ENCODE assay signal across 18 cellular contexts in the genomic region with DNA sequence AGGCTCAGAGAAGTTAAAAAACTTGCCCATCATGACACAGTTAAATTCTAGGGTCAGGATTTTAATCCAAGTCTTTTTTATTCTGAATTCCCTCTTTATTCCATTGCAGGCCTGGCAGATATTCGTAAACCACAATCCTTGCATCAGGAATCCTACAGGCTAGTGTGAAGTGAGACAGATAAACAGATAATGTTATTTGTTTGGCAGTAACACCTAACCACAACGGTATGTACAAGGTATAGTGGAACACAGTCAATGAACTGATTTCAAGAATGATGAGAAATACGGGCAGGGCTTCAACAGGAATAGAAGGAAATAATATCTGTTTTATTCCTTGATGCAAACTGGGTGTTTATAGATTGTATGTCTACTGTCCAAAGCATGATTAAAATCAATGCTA. TPM values are rescaled to one million over a fixed set of nuclear protein-coding genes. Genes with fewer than 3 reads are reported as not detected.
DNase-seq lines count a peak whose midpoint lies in the region; ATAC-seq, FAIRE-seq and TF ChIP-seq lines count a peak whose summit lies in the region.
"Had no signal": no experiment of that assay in that cellular context is flagged by ENCODE, and none has a peak within 500 bp of the region (broad histone marks: within the 10 kb centered on the region; RNA-seq: fewer than 3 reads in every experiment).

No MANE protein-coding gene starts in this region.

- in situ Hi-C loops in T47D (cut with HindIII; ENCODE audit: low pct_unique_long_range_greater_than_20kb, low sequenced_read_pairs) = no loop called here

- no peak for FAIRE-seq in bronchial epithelial cell (lab: Jason Lieb, UNC)
- FAIRE-seq: GM12892 had no signal

- H3F3A ChIP-seq in PC-3 (ENCODE audit: low read length, unreplicated experiment) = no peaks in the 10 kb centered on the region

- POLR2A ChIA-PET in MCF 10A (lab: Yijun Ruan, JAX) = no interaction called here
- POLR2A ChIA-PET in PC-3 (lab: Charles Lee; ENCODE audit: unreplicated experiment) = no interaction called here

- H3K9ac ChIP-seq in PC-3 (ENCODE audit: low read length) (no peak overlapping the region), mesendoderm (ENCODE audit: low read length) (no peak overlapping the region)
- H3K9ac ChIP-seq: BLaER1 had no signal

- H3K4me1 Mint-ChIP-seq in MCF 10A (ENCODE audit: insufficient read depth, unreplicated experiment) = peaks cover 5% of the 10 kb centered on the region
- H3K4me1 Mint-ChIP-seq in stimulated activated naive B cell treated with anti-CD40 and anti-IgM and Interleukin-4, amounts not matched to agents 10 μg/mL and 1 μg/mL and 100 μg/mL, for 72 hours = no peaks in the 10 kb centered on the region
- H3K4me1 Mint-ChIP-seq: CD8-positive, alpha-beta memory T cell had no signal

- H2AFZ ChIP-seq in PC-3 (ENCODE audit: low read length) = no peak overlapping the region
- H2AFZ ChIP-seq: GM23338 had no signal

- peak; percentile 81 for ATAC-seq in PC-3
- ATAC-seq in stimulated activated naive B cell treated with anti-CD40 and anti-IgM and Interleukin-4, amounts not matched to agents 10 μg/mL and 1 μg/mL and 100 μg/mL, for 72 hours (replicated peaks) = no peak
- ATAC-seq: GM23338 had no signal

- H3K79me1 ChIP-seq in mesendoderm (ENCODE audit: low read length) = no peaks in the 10 kb centered on the region

- H4K20me1 ChIP-seq in PC-3 (ENCODE audit: low read length) = no peaks in the 10 kb centered on the region
- H4K20me1 ChIP-seq: BLaER1 had no signal

- peaks cover 20% of the 10 kb centered on the region for H3K27me3 ChIP-seq in PC-3 (ENCODE audit: low read length)
- no peaks in the 10 kb centered on the region for H3K27me3 ChIP-seq in bronchial epithelial cell (ENCODE audit: control insufficient read depth, insufficient read depth, low read length)
- no peaks in the 10 kb centered on the region for H3K27me3 ChIP-seq in mesendoderm (ENCODE audit: insufficient read depth, low read length, poor library complexity)
- H3K27me3 ChIP-seq: BLaER1 had no signal

- no peak overlapping the region for H2BK5ac ChIP-seq in mesendoderm (ENCODE audit: low read length)

- no peak overlapping the region for H2BK15ac ChIP-seq in mesendoderm (replicated peaks; ENCODE audit: low read depth)

- no peaks in the 10 kb centered on the region for H3K9me2 ChIP-seq in PC-3 (replicated peaks; ENCODE audit: low read length)

- H3K4ac ChIP-seq in mesendoderm (ENCODE audit: low read depth, low read length) = no peak overlapping the region

- no peak for TF ChIP-seq CTCF in MCF 10A (IDR thresholded peaks at IDR 0.05; ENCODE audit: unreplicated experiment)
- no peak for TF ChIP-seq CTCF in PC-3 (conservative IDR thresholded peaks at IDR 0.05; ENCODE audit: low read depth, low read length)
- TF ChIP-seq CTCF in bronchial epithelial cell (IDR thresholded peaks at IDR 0.05; ENCODE audit: insufficient read depth, low read length, severe bottlenecking) = no peak
- TF ChIP-seq CTCF in coronary artery (IDR thresholded peaks at IDR 0.05) = no peak

- DNase-seq in T47D (ENCODE audit: low read depth in 1 of 2, low spot score in 1 of 2) = peak; percentile 45 to 83
- DNase-seq in MCF 10A (ENCODE audit: unreplicated experiment) = no peak
- peak; percentile 70 for DNase-seq in PC-3
- DNase-seq in bronchial epithelial cell (ENCODE audit: low read depth) = peak; percentile 48
- peak; percentile 66 for DNase-seq in mesendoderm
- no peak for DNase-seq in stimulated activated naive B cell treated with anti-CD40 and anti-IgM and Interleukin-4, amounts not matched to agents 10 μg/mL and 1 μg/mL and 100 μg/mL, for 72 hours
- no peak for DNase-seq in coronary artery (ENCODE audit: low spot score)
- DNase-seq in LoVo (ENCODE audit: low spot score) = no peak
- DNase-seq: 8988T; AML-193; Caco-2; CD8-positive, alpha-beta memory T cell; DND-41; GDM1; H7 had no signal

- intact Hi-C loops in MCF 10A (cut with micrococcal nuclease) = no loop called here
- intact Hi-C loops in PC-3 (cut with micrococcal nuclease) = no loop called here

- H3K18ac ChIP-seq in mesendoderm (ENCODE audit: low read length) = no peak overlapping the region

- H4K5ac ChIP-seq in mesendoderm (ENCODE audit: low read length) = no peak overlapping the region

- H3K79me2 ChIP-seq in PC-3 (ENCODE audit: low read length) (no peaks in the 10 kb centered on the region), mesendoderm (ENCODE audit: control insufficient read depth, insufficient read depth, low read length) (no peaks in the 10 kb centered on the region)

- H3K36me3 ChIP-seq in PC-3 (ENCODE audit: low read depth, low read length) (no peaks in the 10 kb centered on the region), bronchial epithelial cell (ENCODE audit: control insufficient read depth, insufficient read depth, low read length) (no peaks in the 10 kb centered on the region), mesendoderm (ENCODE audit: control insufficient read depth, insufficient read depth, low read length) (no peaks in the 10 kb centered on the region)
- H3K36me3 ChIP-seq: BLaER1 had no signal

- no peak overlapping the region for H3K56ac ChIP-seq in mesendoderm (ENCODE audit: low read length)

- no CpG with 5 or more reads among the region's 3 CpGs for WGBS in mesendoderm (ENCODE audit: extremely low coverage, insufficient coverage, low lambda C conversion rate)

- H3K23ac ChIP-seq in mesendoderm (ENCODE audit: low read length) = no peak overlapping the region

- H2BK120ac ChIP-seq in mesendoderm (ENCODE audit: low read depth, low read length) = no peak overlapping the region

- CTCF ChIA-PET in MCF 10A (lab: Yijun Ruan, JAX) = interaction anchor here (0.9 kb wide), 1 partner anchor 21 kb away, joined by 5 read pairs; no protein-coding TSS in a partner anchor
- CTCF ChIA-PET in PC-3 (lab: Charles Lee) = no interaction called here

- H2AK5ac ChIP-seq in mesendoderm (ENCODE audit: low read length) = no peak overlapping the region

- H3K9me3 Mint-ChIP-seq in MCF 10A (ENCODE audit: unreplicated experiment) = no peaks in the 10 kb centered on the region
- H3K9me3 Mint-ChIP-seq in stimulated activated naive B cell treated with anti-CD40 and anti-IgM and Interleukin-4, amounts not matched to agents 10 μg/mL and 1 μg/mL and 100 μg/mL, for 72 hours = peaks cover 0 to 2% of the 10 kb centered on the region in 2 donors
- H3K9me3 Mint-ChIP-seq: CD8-positive, alpha-beta memory T cell; GM23338 had no signal

- no peaks in the 10 kb centered on the region for H3K9me3 ChIP-seq in PC-3 (ENCODE audit: low read length)
- H3K9me3 ChIP-seq: BLaER1 had no signal

- H3K4me3 Mint-ChIP-seq in MCF 10A (ENCODE audit: unreplicated experiment) = no peak overlapping the region
- no peak overlapping the region for H3K4me3 Mint-ChIP-seq in stimulated activated naive B cell treated with anti-CD40 and anti-IgM and Interleukin-4, amounts not matched to agents 10 μg/mL and 1 μg/mL and 100 μg/mL, for 72 hours
- H3K4me3 Mint-ChIP-seq: CD8-positive, alpha-beta memory T cell; GM23338 had no signal

- H3K36me3 Mint-ChIP-seq in MCF 10A (ENCODE audit: insufficient read depth, unreplicated experiment) = no peaks in the 10 kb centered on the region
- H3K36me3 Mint-ChIP-seq in stimulated activated naive B cell treated with anti-CD40 and anti-IgM and Interleukin-4, amounts not matched to agents 10 μg/mL and 1 μg/mL and 100 μg/mL, for 72 hours = no peaks in the 10 kb centered on the region
- H3K36me3 Mint-ChIP-seq: CD8-positive, alpha-beta memory T cell had no signal

- H3K27ac ChIP-seq in PC-3 (ENCODE audit: low read length) (no peak overlapping the region), mesendoderm (ENCODE audit: low read depth, low read length) (no peak overlapping the region), coronary artery (no peak overlapping the region)
- H3K27ac ChIP-seq: BLaER1 had no signal

- H4K8ac ChIP-seq in mesendoderm (ENCODE audit: low read depth, low read length) = no peak overlapping the region

- H3K4me1 ChIP-seq in PC-3 (ENCODE audit: insufficient read depth, low read length) (peaks cover 12% of the 10 kb centered on the region), mesendoderm (ENCODE audit: control insufficient read depth, low read depth, low read length) (peaks cover 3% of the 10 kb centered on the region)
- H3K4me1 ChIP-seq: BLaER1 had no signal

- H3K27me3 Mint-ChIP-seq in MCF 10A (ENCODE audit: insufficient read depth, unreplicated experiment) = peaks cover 9% of the 10 kb centered on the region
- H3K27me3 Mint-ChIP-seq in stimulated activated naive B cell treated with anti-CD40 and anti-IgM and Interleukin-4, amounts not matched to agents 10 μg/mL and 1 μg/mL and 100 μg/mL, for 72 hours = peaks cover 13 to 27% of the 10 kb centered on the region in 2 donors

- H3K27ac Mint-ChIP-seq in MCF 10A (ENCODE audit: low read depth, unreplicated experiment) = no peak overlapping the region
- no peak overlapping the region for H3K27ac Mint-ChIP-seq in stimulated activated naive B cell treated with anti-CD40 and anti-IgM and Interleukin-4, amounts not matched to agents 10 μg/mL and 1 μg/mL and 100 μg/mL, for 72 hours
- H3K27ac Mint-ChIP-seq: CD8-positive, alpha-beta memory T cell; GM23338 had no signal

- BruUV-seq in MCF 10A (replicated peaks; lab: Mats Ljungman, UMichigan) (no TSS peak), PC-3 (replicated peaks; lab: Mats Ljungman, UMichigan) (no TSS peak)

- H3K4me2 ChIP-seq in PC-3 (ENCODE audit: low read length) (no peak overlapping the region), mesendoderm (ENCODE audit: low read length) (no peak overlapping the region)
- H3K4me2 ChIP-seq: BLaER1, GM23338 had no signal

- no peak overlapping the region for H3K4me3 ChIP-seq in PC-3 (ENCODE audit: low read length)
- H3K4me3 ChIP-seq in bronchial epithelial cell (ENCODE audit: low read depth, low read length) = no peak overlapping the region
- H3K4me3 ChIP-seq in mesendoderm (ENCODE audit: low read length) = no peak overlapping the region
- no peak overlapping the region for H3K4me3 ChIP-seq in coronary artery
- H3K4me3 ChIP-seq: BLaER1, GM23338 had no signal

RNA-seq across cellular contexts. Expression of gene NARS2, which starts 32.0 kb away (rescaled TPM):
- total RNA-seq in MCF 10A (2022) = 15.1 and 24.6 TPM in 2 replicates
- total RNA-seq in PC-3 (2014; rRNA removed) = 33.5 and 35.5 TPM in 2 replicates
- 14.7 and 23.4 TPM in 2 replicates for total RNA-seq in bronchial epithelial cell
- polyA plus RNA-seq in mesendoderm (2013, experiment 1 of 2) = 32.7 TPM
- polyA plus RNA-seq in mesendoderm (2013, experiment 2 of 2) = 31.4 TPM

Comparison
In these comparisons a context has a peak if more than half of its experiments do, and no peak if none do; other contexts are left out.
1. DNase-seq: peak in T47D (2 of 2), PC-3 (single experiment), bronchial epithelial cell (single experiment) and mesendoderm (single experiment); none in MCF 10A (single experiment), stimulated activated naive B cell treated with anti-CD40 and anti-IgM and Interleukin-4, amounts not matched to agents 10 μg/mL and 1 μg/mL and 100 μg/mL, for 72 hours (single experiment), coronary artery (single experiment) and LoVo (single experiment).